ENCODE assay signal across 1 cellular context in genomic region chr13:88068975-88069374, GRCh38.
TF ChIP-seq lines count a peak whose summit lies in the region.

No MANE protein-coding gene starts in this region.

TF ChIP-seq in GM23338, 12 proteins besides CTCF, POLR2A, EP300 and RAD21 (continued from another document):
- TF ChIP-seq EZH2 (IDR thresholded peaks at IDR 0.05; ENCODE audit: low read depth, unreplicated experiment) = no peak
